Comparison of ENCODE assay signal across 34 cellular contexts in the genomic region with DNA sequence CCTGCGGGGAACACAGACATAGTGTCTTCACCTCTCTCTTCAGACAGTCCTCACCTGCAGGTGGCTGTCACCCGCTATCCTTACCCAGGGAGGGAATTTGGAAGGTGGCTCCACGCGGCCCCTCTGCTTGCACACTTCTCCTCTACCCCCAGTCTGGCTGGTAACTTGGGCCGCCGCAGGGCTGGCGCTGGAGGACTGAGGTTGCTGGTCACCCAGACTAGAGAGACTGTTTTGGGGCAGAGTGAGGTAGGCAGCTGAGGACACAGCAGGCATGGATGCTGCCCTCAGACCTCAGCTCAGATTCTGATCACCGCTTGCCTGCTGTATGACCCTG.
"Had no signal": no experiment of that assay in that cellular context is flagged by ENCODE, and none has a peak within 500 bp of the region (broad histone marks: within the 10 kb centered on the region; RNA-seq: fewer than 3 reads in every experiment).

No MANE protein-coding gene starts in this region.

- H2AFZ ChIP-seq: parathyroid adenoma had no signal

- H3K4me1 ChIP-seq: foreskin keratinocyte, parathyroid adenoma, psoas muscle, sigmoid colon, upper lobe of right lung had no signal

- H3K27ac Mint-ChIP-seq: activated CD4-positive, alpha-beta T cell treated with anti-CD3 and anti-CD28 coated beads for 36 hours; activated CD8-positive, alpha-beta memory T cell treated with anti-CD3 and anti-CD28 coated beads, Interleukin-2, amount 10 ng/mL, durations not matched to agents 7 days and 5 days; activated T-cell treated with anti-CD3 and anti-CD28 coated beads, Interleukin-2, amount 50 U/mL, for 72 hours; mesothelial cell of epicardium; naive thymus-derived CD4-positive, alpha-beta T cell had no signal

- H3K27ac ChIP-seq: esophagus muscularis mucosa, foreskin keratinocyte, heart left ventricle, parathyroid adenoma, psoas muscle, sigmoid colon, suprapubic skin, tibial artery, upper lobe of right lung had no signal

- H3K27me3 ChIP-seq: heart left ventricle, sigmoid colon, suprapubic skin, tibial artery, upper lobe of right lung had no signal

- DNase-seq: activated CD4-positive, alpha-beta T cell treated with anti-CD3 and anti-CD28 coated beads for 36 hours; activated CD8-positive, alpha-beta memory T cell treated with anti-CD3 and anti-CD28 coated beads, Interleukin-2, amount 10 ng/mL, durations not matched to agents 7 days and 5 days; activated CD8-positive, alpha-beta T cell treated with anti-CD3 and anti-CD28 coated beads, Interleukin-2, amount 10 ng/mL, durations not matched to agents 7 days and 5 days; activated naive CD4-positive, alpha-beta T cell; activated T-cell treated with anti-CD3 and anti-CD28 coated beads for 4 hours; activated T-cell treated with anti-CD3 and anti-CD28 coated beads, Interleukin-2, amount 50 U/mL, for 72 hours; dermis blood vessel endothelial cell; effector CD4-positive, alpha-beta T cell; foreskin keratinocyte; hypothalamus; immature natural killer cell; kidney; left colon; mammary epithelial cell; naive thymus-derived CD4-positive, alpha-beta T cell; nucleus accumbens; psoas muscle; sigmoid colon; small intestine; stimulated activated CD4-positive, alpha-beta T cell treated with anti-CD3 and anti-CD28 coated beads, Interleukin-1b, Interleukin-23, amount 100 ng/mL, for 48 hours; stimulated activated CD4-positive, alpha-beta T cell treated with anti-CD3 and anti-CD28 coated beads, Interleukin-4, amount 100 ng/mL, for 4 hours; stimulated activated CD8-positive, alpha-beta memory T cell treated with anti-CD3 and anti-CD28 coated beads, Interleukin-4, amount 100 ng/mL, for 48 hours; stimulated activated naive CD4-positive, alpha-beta T cell; tibial artery; upper lobe of right lung had no signal

- H3K9ac ChIP-seq: parathyroid adenoma had no signal

- ATAC-seq: activated CD4-positive, alpha-beta T cell treated with anti-CD3 and anti-CD28 coated beads for 36 hours; activated CD8-positive, alpha-beta memory T cell treated with anti-CD3 and anti-CD28 coated beads, Interleukin-2, amount 10 ng/mL, durations not matched to agents 7 days and 5 days; activated CD8-positive, alpha-beta T cell treated with anti-CD3 and anti-CD28 coated beads, Interleukin-2, amount 10 ng/mL, durations not matched to agents 7 days and 5 days; activated naive CD4-positive, alpha-beta T cell treated with anti-CD3 and anti-CD28 coated beads, Interleukin-2, amount 50 U/mL, for 72 hours; activated T-cell treated with anti-CD3 and anti-CD28 coated beads, Interleukin-2, amount 50 U/mL, for 72 hours; foreskin keratinocyte; heart left ventricle; left colon; naive thymus-derived CD4-positive, alpha-beta T cell; psoas muscle; upper lobe of right lung had no signal

- H3K4me3 Mint-ChIP-seq: activated CD4-positive, alpha-beta T cell treated with anti-CD3 and anti-CD28 coated beads for 36 hours; activated CD8-positive, alpha-beta memory T cell treated with anti-CD3 and anti-CD28 coated beads, Interleukin-2, amount 10 ng/mL, durations not matched to agents 7 days and 5 days; activated CD8-positive, alpha-beta T cell treated with anti-CD3 and anti-CD28 coated beads, Interleukin-2, amount 10 ng/mL, durations not matched to agents 7 days and 5 days; activated T-cell treated with anti-CD3 and anti-CD28 coated beads, Interleukin-2, amount 50 U/mL, for 72 hours; central memory CD8-positive, alpha-beta T cell; immature natural killer cell; mesothelial cell of epicardium; naive thymus-derived CD4-positive, alpha-beta T cell had no signal

- H3K9me3 ChIP-seq: esophagus muscularis mucosa, heart left ventricle, psoas muscle, sigmoid colon, suprapubic skin, tibial artery, upper lobe of right lung had no signal

- H3K4me1 Mint-ChIP-seq: activated CD4-positive, alpha-beta T cell treated with anti-CD3 and anti-CD28 coated beads for 36 hours; mesothelial cell of epicardium had no signal

- H3K9me3 Mint-ChIP-seq: activated naive CD4-positive, alpha-beta T cell treated with anti-CD3 and anti-CD28 coated beads, Interleukin-2, amount 50 U/mL, for 72 hours; activated T-cell treated with anti-CD3 and anti-CD28 coated beads, Interleukin-2, amount 50 U/mL, for 72 hours; central memory CD8-positive, alpha-beta T cell; mesothelial cell of epicardium had no signal

- H3K4me3 ChIP-seq: esophagus muscularis mucosa, heart left ventricle, psoas muscle, sigmoid colon, suprapubic skin, tibial artery, upper lobe of right lung had no signal

- H3K36me3 ChIP-seq: esophagus muscularis mucosa, heart left ventricle, sigmoid colon, suprapubic skin, tibial artery, upper lobe of right lung had no signal

- H3K36me3 Mint-ChIP-seq: activated CD8-positive, alpha-beta memory T cell treated with anti-CD3 and anti-CD28 coated beads, Interleukin-2, amount 10 ng/mL, durations not matched to agents 7 days and 5 days; activated naive CD4-positive, alpha-beta T cell treated with anti-CD3 and anti-CD28 coated beads, Interleukin-2, amount 50 U/mL, for 72 hours; immature natural killer cell; mesothelial cell of epicardium; naive thymus-derived CD4-positive, alpha-beta T cell had no signal

- H3K27me3 Mint-ChIP-seq: activated CD4-positive, alpha-beta T cell treated with anti-CD3 and anti-CD28 coated beads for 36 hours; activated CD8-positive, alpha-beta memory T cell treated with anti-CD3 and anti-CD28 coated beads, Interleukin-2, amount 10 ng/mL, durations not matched to agents 7 days and 5 days; central memory CD8-positive, alpha-beta T cell had no signal

- FAIRE-seq: bronchial epithelial cell, colon, kidney, small intestine had no signal

- H3K79me2 ChIP-seq: parathyroid adenoma had no signal
